In the genomic region with DNA sequence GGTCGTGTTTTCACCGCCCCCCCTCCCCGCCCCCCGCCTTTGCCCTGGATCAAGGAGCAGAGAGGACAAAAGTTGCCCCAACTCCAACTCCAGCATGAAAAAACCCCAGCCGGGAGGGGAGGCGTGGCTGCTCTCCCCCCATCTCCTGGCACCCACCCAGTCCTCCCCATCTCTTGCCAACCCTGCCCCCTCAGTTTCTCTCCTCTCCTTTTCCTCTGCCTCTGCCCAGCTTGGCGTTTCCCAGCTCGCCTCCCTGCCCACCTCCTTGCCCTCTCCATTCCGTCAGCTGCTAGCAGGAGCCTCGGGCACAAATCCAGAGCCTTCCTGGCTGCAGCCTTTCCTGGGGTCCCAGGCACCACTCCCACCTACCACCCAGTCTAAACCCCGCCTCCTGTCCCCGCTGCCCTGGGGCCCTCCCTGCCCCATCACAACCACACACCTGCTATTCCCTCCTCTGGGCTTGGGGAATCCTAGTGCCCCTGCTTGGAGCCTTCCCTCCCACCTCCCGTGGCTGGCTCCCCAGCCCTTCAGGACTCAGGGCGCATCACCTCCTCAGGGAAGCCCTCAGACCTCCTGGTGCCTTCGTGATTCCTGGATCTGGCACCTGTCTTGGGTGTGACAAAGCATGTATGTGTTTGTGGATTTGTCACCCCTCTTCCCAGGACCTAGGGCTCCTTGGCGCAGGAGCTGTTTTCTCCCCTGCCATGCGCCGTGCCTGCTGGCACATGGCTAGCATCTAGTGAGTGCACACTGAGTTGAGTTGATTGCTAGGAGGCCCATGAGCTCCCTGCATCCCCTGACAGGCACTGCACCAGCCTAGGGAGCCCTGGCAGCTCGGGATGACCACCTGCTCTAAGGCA, we compare ENCODE assay signal across 1 cellular context.
TF ChIP-seq lines count a peak whose summit lies in the region.

No MANE protein-coding gene starts in this region.

TF ChIP-seq in H1, 55 proteins besides CTCF, POLR2A, EP300 and RAD21 (continued from another document):
- TF ChIP-seq SIRT6 (IDR thresholded peaks at IDR 0.05; ENCODE audit: low read length) (no peak), KDM1A (IDR thresholded peaks at IDR 0.05; ENCODE audit: borderline replicate concordance, low read length) (no peak), HDAC2 (IDR thresholded peaks at IDR 0.05; ENCODE audit: borderline replicate concordance in 1 of 2, low read depth in 2 of 2, low read length in 2 of 2) (0 out of 4 replicates have a peak, but pooled peaks of 1 of the 2 experiments have one; percentile 45), SIN3A (conservative IDR thresholded peaks at IDR 0.05 in 1 of 2, IDR thresholded peaks at IDR 0.05 in 1 of 2; ENCODE audit: low read depth in 1 of 2, low read length in 2 of 2) (0 out of 4 replicates have a peak, but pooled peaks of 1 of the 2 experiments have one; percentile 28)
- TF ChIP-seq, protein P1, sequence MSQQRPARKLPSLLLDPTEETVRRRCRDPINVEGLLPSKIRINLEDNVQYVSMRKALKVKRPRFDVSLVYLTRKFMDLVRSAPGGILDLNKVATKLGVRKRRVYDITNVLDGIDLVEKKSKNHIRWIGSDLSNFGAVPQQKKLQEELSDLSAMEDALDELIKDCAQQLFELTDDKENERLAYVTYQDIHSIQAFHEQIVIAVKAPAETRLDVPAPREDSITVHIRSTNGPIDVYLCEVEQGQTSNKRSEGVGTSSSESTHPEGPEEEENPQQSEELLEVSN (IDR thresholded peaks at IDR 0.05): 0 out of 2 replicates have a peak, but pooled peaks have one; percentile 10
